In genomic region chr6:76984572-76984971, GRCh38 we compare ENCODE assay signal across 26 cellular contexts.
"Had no signal": no experiment of that assay in that cellular context is flagged by ENCODE, and none has a peak within 500 bp of the region (broad histone marks: within the 10 kb centered on the region; RNA-seq: fewer than 3 reads in every experiment).

No MANE protein-coding gene starts in this region.

- H3K4me2 ChIP-seq: hepatocyte, smooth muscle cell had no signal

- ATAC-seq: activated CD4-positive, CD25-positive, alpha-beta regulatory T cell treated with anti-CD3 and anti-CD28 coated beads, Interleukin-2, amount 50 U/mL, for 24 hours; activated CD8-positive, alpha-beta T cell treated with anti-CD3 and anti-CD28 coated beads for 36 hours; body of pancreas; effector memory CD8-positive, alpha-beta T cell; left lung; natural killer cell; sciatic nerve; stimulated activated memory B cell treated with anti-CD40 and anti-IgM and Interleukin-4, amounts not matched to agents 10 μg/mL and 1 μg/mL and 100 μg/mL, for 72 hours had no signal

- H3K27ac Mint-ChIP-seq: activated CD4-positive, alpha-beta T cell treated with anti-CD3 and anti-CD28 coated beads, Interleukin-2, amount 10 ng/mL, durations not matched to agents 7 days and 5 days; activated CD8-positive, alpha-beta T cell treated with anti-CD3 and anti-CD28 coated beads for 36 hours; activated naive CD4-positive, alpha-beta T cell treated with anti-CD3 and anti-CD28 coated beads, Interleukin-2, amount 50 U/mL, for 24 hours; activated T-helper 1 cell treated with anti-CD3 and anti-CD28 coated beads, Interleukin-12 subunit alpha, Interleukin-12 subunit beta, Interleukin-2, Interleukin-4 antibody, amounts not matched to agents 30 ng/mL and 10 ng/mL and 1 ng/mL, durations not matched to agents 14 hours and 24 hours and 36 hours; dendritic cell treated with granulocyte-macrophage colony-stimulating factor and Interleukin-4, amounts not matched to agents 40 ng/mL and 50 ng/mL, for 4 days; effector memory CD8-positive, alpha-beta T cell; immature natural killer cell; mesothelial cell of epicardium; natural killer cell; stimulated activated memory B cell treated with anti-CD40 and anti-IgM and Interleukin-4, amounts not matched to agents 10 μg/mL and 1 μg/mL and 100 μg/mL, for 72 hours; T-helper 2 cell treated with Interferon-gamma antibody and Interleukin-4, amounts not matched to agents 5 μg/mL and 100 μg/mL, for 36 hours had no signal

- DNase-seq: activated CD4-positive, alpha-beta T cell treated with anti-CD3 and anti-CD28 coated beads, Interleukin-2, amount 10 ng/mL, durations not matched to agents 7 days and 5 days; activated CD8-positive, alpha-beta T cell treated with anti-CD3 and anti-CD28 coated beads for 36 hours; activated gamma-delta T cell treated with Interleukin-2 at 50 U/mL for 16 hours; anterior cingulate cortex; body of pancreas; effector memory CD8-positive, alpha-beta T cell; foreskin melanocyte; immature natural killer cell; kidney glomerular epithelial cell; left lung; natural killer cell; stimulated activated CD4-positive, alpha-beta T cell treated with anti-CD3 and anti-CD28 coated beads, Interleukin-15, amount 100 ng/mL, for 24 hours; stomach; transverse colon had no signal

- H2AFZ ChIP-seq: hepatocyte had no signal

- H3K4me1 Mint-ChIP-seq: activated CD4-positive, alpha-beta T cell treated with anti-CD3 and anti-CD28 coated beads, Interleukin-2, amount 10 ng/mL, durations not matched to agents 7 days and 5 days; activated naive CD4-positive, alpha-beta T cell treated with anti-CD3 and anti-CD28 coated beads, Interleukin-2, amount 50 U/mL, for 24 hours; immature natural killer cell; mesothelial cell of epicardium; natural killer cell; stimulated activated memory B cell treated with anti-CD40 and anti-IgM and Interleukin-4, amounts not matched to agents 10 μg/mL and 1 μg/mL and 100 μg/mL, for 72 hours had no signal

- H3K36me3 Mint-ChIP-seq: activated naive CD4-positive, alpha-beta T cell treated with anti-CD3 and anti-CD28 coated beads, Interleukin-2, amount 50 U/mL, for 24 hours; immature natural killer cell; mesothelial cell of epicardium; stimulated activated memory B cell treated with anti-CD40 and anti-IgM and Interleukin-4, amounts not matched to agents 10 μg/mL and 1 μg/mL and 100 μg/mL, for 72 hours had no signal

- H3K4me1 ChIP-seq: body of pancreas, left lung, stomach, transverse colon had no signal

- H3K27me3 Mint-ChIP-seq: activated CD4-positive, alpha-beta T cell treated with anti-CD3 and anti-CD28 coated beads, Interleukin-2, amount 10 ng/mL, durations not matched to agents 7 days and 5 days; activated CD8-positive, alpha-beta T cell treated with anti-CD3 and anti-CD28 coated beads for 36 hours; activated naive CD4-positive, alpha-beta T cell treated with anti-CD3 and anti-CD28 coated beads, Interleukin-2, amount 50 U/mL, for 24 hours; dendritic cell treated with granulocyte-macrophage colony-stimulating factor and Interleukin-4, amounts not matched to agents 40 ng/mL and 50 ng/mL, for 4 days; effector memory CD8-positive, alpha-beta T cell; stimulated activated memory B cell treated with anti-CD40 and anti-IgM and Interleukin-4, amounts not matched to agents 10 μg/mL and 1 μg/mL and 100 μg/mL, for 72 hours had no signal

- H3K27me3 ChIP-seq: body of pancreas, hepatocyte, left lung, stomach, transverse colon had no signal

- H3K27ac ChIP-seq: body of pancreas, hepatocyte, left lung, stomach, transverse colon, VCaP had no signal

- H3K4me3 Mint-ChIP-seq: activated CD4-positive, alpha-beta T cell treated with anti-CD3 and anti-CD28 coated beads, Interleukin-2, amount 10 ng/mL, durations not matched to agents 7 days and 5 days; activated CD8-positive, alpha-beta T cell treated with anti-CD3 and anti-CD28 coated beads for 36 hours; activated naive CD4-positive, alpha-beta T cell treated with anti-CD3 and anti-CD28 coated beads, Interleukin-2, amount 50 U/mL, for 24 hours; activated T-helper 1 cell treated with anti-CD3 and anti-CD28 coated beads, Interleukin-12 subunit alpha, Interleukin-12 subunit beta, Interleukin-2, Interleukin-4 antibody, amounts not matched to agents 30 ng/mL and 10 ng/mL and 1 ng/mL, durations not matched to agents 14 hours and 24 hours and 36 hours; dendritic cell treated with granulocyte-macrophage colony-stimulating factor and Interleukin-4, amounts not matched to agents 40 ng/mL and 50 ng/mL, for 4 days; effector memory CD8-positive, alpha-beta T cell; immature natural killer cell; mesothelial cell of epicardium; natural killer cell; stimulated activated memory B cell treated with anti-CD40 and anti-IgM and Interleukin-4, amounts not matched to agents 10 μg/mL and 1 μg/mL and 100 μg/mL, for 72 hours; T-helper 2 cell treated with Interferon-gamma antibody and Interleukin-4, amounts not matched to agents 5 μg/mL and 100 μg/mL, for 36 hours had no signal

- H3K4me3 ChIP-seq: body of pancreas, hepatocyte, left lung, lung, smooth muscle cell, stomach, transverse colon had no signal

- H3K36me3 ChIP-seq: left lung, stomach, transverse colon had no signal

- H3K9me3 ChIP-seq: transverse colon had no signal

- H3K79me2 ChIP-seq: hepatocyte had no signal
